1 cellular context compared by ENCODE assay signal in genomic region chr4:169582706-169583105, GRCh38.
TF ChIP-seq lines count a peak whose summit lies in the region.

No MANE protein-coding gene starts in this region.

TF ChIP-seq in WTC11, 78 proteins besides CTCF, POLR2A, EP300 and RAD21 (continued from another document):
- TF ChIP-seq, protein P1, sequence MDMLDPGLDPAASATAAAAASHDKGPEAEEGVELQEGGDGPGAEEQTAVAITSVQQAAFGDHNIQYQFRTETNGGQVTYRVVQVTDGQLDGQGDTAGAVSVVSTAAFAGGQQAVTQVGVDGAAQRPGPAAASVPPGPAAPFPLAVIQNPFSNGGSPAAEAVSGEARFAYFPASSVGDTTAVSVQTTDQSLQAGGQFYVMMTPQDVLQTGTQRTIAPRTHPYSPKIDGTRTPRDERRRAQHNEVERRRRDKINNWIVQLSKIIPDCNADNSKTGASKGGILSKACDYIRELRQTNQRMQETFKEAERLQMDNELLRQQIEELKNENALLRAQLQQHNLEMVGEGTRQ (CRISPR knock-in tag; IDR thresholded peaks at IDR 0.05): no peak
- TF ChIP-seq ZNF219 (CRISPR knock-in tag; IDR thresholded peaks at IDR 0.05; ENCODE audit: borderline replicate concordance) (no peak), NR1H2 (CRISPR knock-in tag; IDR thresholded peaks at IDR 0.05) (no peak), FOXP4 (CRISPR knock-in tag; IDR thresholded peaks at IDR 0.05) (no peak), MYBL2 (CRISPR knock-in tag; IDR thresholded peaks at IDR 0.05) (no peak), FOXP1 (CRISPR knock-in tag; IDR thresholded peaks at IDR 0.05; ENCODE audit: borderline replicate concordance) (no peak), JAZF1 (CRISPR knock-in tag; IDR thresholded peaks at IDR 0.05) (no peak), EMX1 (CRISPR knock-in tag; IDR thresholded peaks at IDR 0.05) (no peak), GRHL2 (CRISPR knock-in tag; IDR thresholded peaks at IDR 0.05; ENCODE audit: insufficient replicate concordance, severe bottlenecking) (no peak), TEAD1 (CRISPR knock-in tag; IDR thresholded peaks at IDR 0.05) (no peak)
- TF ChIP-seq, protein P2, sequence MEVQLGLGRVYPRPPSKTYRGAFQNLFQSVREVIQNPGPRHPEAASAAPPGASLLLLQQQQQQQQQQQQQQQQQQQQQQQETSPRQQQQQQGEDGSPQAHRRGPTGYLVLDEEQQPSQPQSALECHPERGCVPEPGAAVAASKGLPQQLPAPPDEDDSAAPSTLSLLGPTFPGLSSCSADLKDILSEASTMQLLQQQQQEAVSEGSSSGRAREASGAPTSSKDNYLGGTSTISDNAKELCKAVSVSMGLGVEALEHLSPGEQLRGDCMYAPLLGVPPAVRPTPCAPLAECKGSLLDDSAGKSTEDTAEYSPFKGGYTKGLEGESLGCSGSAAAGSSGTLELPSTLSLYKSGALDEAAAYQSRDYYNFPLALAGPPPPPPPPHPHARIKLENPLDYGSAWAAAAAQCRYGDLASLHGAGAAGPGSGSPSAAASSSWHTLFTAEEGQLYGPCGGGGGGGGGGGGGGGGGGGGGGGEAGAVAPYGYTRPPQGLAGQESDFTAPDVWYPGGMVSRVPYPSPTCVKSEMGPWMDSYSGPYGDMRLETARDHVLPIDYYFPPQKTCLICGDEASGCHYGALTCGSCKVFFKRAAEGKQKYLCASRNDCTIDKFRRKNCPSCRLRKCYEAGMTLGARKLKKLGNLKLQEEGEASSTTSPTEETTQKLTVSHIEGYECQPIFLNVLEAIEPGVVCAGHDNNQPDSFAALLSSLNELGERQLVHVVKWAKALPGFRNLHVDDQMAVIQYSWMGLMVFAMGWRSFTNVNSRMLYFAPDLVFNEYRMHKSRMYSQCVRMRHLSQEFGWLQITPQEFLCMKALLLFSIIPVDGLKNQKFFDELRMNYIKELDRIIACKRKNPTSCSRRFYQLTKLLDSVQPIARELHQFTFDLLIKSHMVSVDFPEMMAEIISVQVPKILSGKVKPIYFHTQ (CRISPR knock-in tag; IDR thresholded peaks at IDR 0.05): no peak
